21 cellular contexts compared by ENCODE assay signal in genomic region chr4:59994118-59994517, GRCh38.
DNase-seq lines count a peak whose midpoint lies in the region; ATAC-seq, FAIRE-seq and TF ChIP-seq lines count a peak whose summit lies in the region.
"Had no signal": no experiment of that assay in that cellular context is flagged by ENCODE, and none has a peak within 500 bp of the region (broad histone marks: within the 10 kb centered on the region; RNA-seq: fewer than 3 reads in every experiment).

No MANE protein-coding gene starts in this region.

- no peak overlapping the region for H2BK120ac ChIP-seq in H1 (replicated peaks; ENCODE audit: low read depth, low read length)

- no peaks in the 10 kb centered on the region for H3K23me2 ChIP-seq in H1 (ENCODE audit: low read depth, low read length)

- POLR2A ChIA-PET in H1 (lab: Charles Lee; ENCODE audit: partially characterized antibody): no interaction called here

- H3K4me3 Mint-ChIP-seq in neural crest cell: no peak overlapping the region
- H3K4me3 Mint-ChIP-seq in activated naive CD8-positive, alpha-beta T cell treated with anti-CD3 and anti-CD28 coated beads, Interleukin-2, amount 50 U/mL, for 24 hours: no peak overlapping the region

- no peaks in the 10 kb centered on the region for H4K20me1 ChIP-seq in OCI-LY1 (ENCODE audit: insufficient read depth, low read length)
- no peaks in the 10 kb centered on the region for H4K20me1 ChIP-seq in H1 (replicated peaks in 1 of 2; ENCODE audit: control insufficient read depth in 1 of 2, insufficient read depth in 2 of 2, low read length in 2 of 2)

- no peak overlapping the region for H2BK12ac ChIP-seq in H1 (ENCODE audit: low read depth, low read length)

- H3K27ac ChIP-seq in OCI-LY1 (ENCODE audit: low read depth, low read length, poor library complexity, severe bottlenecking) (no peak overlapping the region), H1 (ENCODE audit: low read depth, low read length) (no peak overlapping the region)
- H3K27ac ChIP-seq: esophagus muscularis mucosa, psoas muscle had no signal

- no peaks in the 10 kb centered on the region for H3K36me3 ChIP-seq in OCI-LY1 (ENCODE audit: insufficient read depth, low read length)
- no peaks in the 10 kb centered on the region; a peak in 2 of 8 replicates for H3K36me3 ChIP-seq in H1 (ENCODE audit: control insufficient read depth in 2 of 4, insufficient read depth in 4 of 4, low read length in 3 of 4)
- H3K36me3 ChIP-seq: esophagus muscularis mucosa had no signal

- no peaks in the 10 kb centered on the region for H3K27me3 ChIP-seq in OCI-LY1 (ENCODE audit: insufficient read depth, low read length)
- no peaks in the 10 kb centered on the region for H3K27me3 ChIP-seq in H1 (replicated peaks in 1 of 4; ENCODE audit: control insufficient read depth in 3 of 4, extremely low read depth in 1 of 4, insufficient read depth in 3 of 4, low read length in 3 of 4)
- H3K27me3 ChIP-seq: esophagus muscularis mucosa had no signal

- H2BK15ac ChIP-seq in H1 (ENCODE audit: low read length): no peak overlapping the region

- H3K27ac Mint-ChIP-seq in neural crest cell (ENCODE audit: unreplicated experiment): no peak overlapping the region
- H3K27ac Mint-ChIP-seq in activated naive CD8-positive, alpha-beta T cell treated with anti-CD3 and anti-CD28 coated beads, Interleukin-2, amount 50 U/mL, for 24 hours: no peak overlapping the region

- no peak overlapping the region for H2AK5ac ChIP-seq in H1 (ENCODE audit: low read depth, low read length)

- no peak for ATAC-seq in activated naive CD8-positive, alpha-beta T cell treated with anti-CD3 and anti-CD28 coated beads, Interleukin-2, amount 50 U/mL, for 24 hours
- ATAC-seq in HG03097 (IDR thresholded peaks at IDR 0.05; ENCODE audit: low FRiP score, unreplicated experiment) (no peak), HG02840 (IDR thresholded peaks at IDR 0.05; ENCODE audit: low FRiP score, unreplicated experiment) (no peak)
- ATAC-seq: psoas muscle, SK-N-SH treated with all-trans-retinoic acid at 6 μM for 48 hours had no signal

- no peak overlapping the region for H2BK20ac ChIP-seq in H1 (ENCODE audit: low read length)

- peaks cover 2% of the 10 kb centered on the region for H3K36me3 Mint-ChIP-seq in neural crest cell (ENCODE audit: low read depth)
- no peaks in the 10 kb centered on the region for H3K36me3 Mint-ChIP-seq in activated naive CD8-positive, alpha-beta T cell treated with anti-CD3 and anti-CD28 coated beads, Interleukin-2, amount 50 U/mL, for 24 hours (ENCODE audit: low read depth)

- no peaks in the 10 kb centered on the region for H3K4me1 Mint-ChIP-seq in neural crest cell
- no peaks in the 10 kb centered on the region for H3K4me1 Mint-ChIP-seq in activated naive CD8-positive, alpha-beta T cell treated with anti-CD3 and anti-CD28 coated beads, Interleukin-2, amount 50 U/mL, for 24 hours

- H3K4me1 ChIP-seq in OCI-LY1 (ENCODE audit: insufficient read depth, low read length, severe bottlenecking) (no peaks in the 10 kb centered on the region), H1 (replicated peaks in 1 of 4; ENCODE audit: control insufficient read depth in 3 of 4, insufficient read depth in 4 of 4, low read length in 3 of 4) (no peaks in the 10 kb centered on the region)
- H3K4me1 ChIP-seq: esophagus muscularis mucosa, psoas muscle had no signal

- whole genome bisulfite sequencing in H1 (ENCODE audit: extremely low coverage in 1 of 2, insufficient coverage in 1 of 2, insufficient read length in 1 of 2, insufficient replicate concordance in 2 of 2, low coverage in 1 of 2, low lambda C conversion rate in 2 of 2, missing lambda C conversion rate in 1 of 2), 2 experiments: 69% methylated on average over 1 of the region's 1 CpG; no CpG with 5 or more reads in 1 of the 2 experiments

- DNase-seq in DMS53 (lab: John Stamatoyannopoulos, UW) (peak; percentile 24), DMS53 treated with DMSO at 0.1 percent for 48 hours (lab: John Stamatoyannopoulos, UW; ENCODE audit: unreplicated experiment) (no peak), H1 (ENCODE audit: low read depth in 1 of 2, low spot score in 2 of 2) (peak in 1 of 2 experiments; percentile 3), neural crest cell (ENCODE audit: low read depth, low spot score) (no peak)
- no peak for DNase-seq in activated naive CD8-positive, alpha-beta T cell treated with anti-CD3 and anti-CD28 coated beads, Interleukin-2, amount 50 U/mL, for 24 hours
- DNase-seq: 8988T; activated CD4-positive, alpha-beta T cell treated with anti-CD3 and anti-CD28 coated beads for 4 hours; central memory CD4-positive, alpha-beta T cell; effector CD4-positive, alpha-beta T cell; GF-D8; glutamatergic neuron; NCI-H2081; NCI-H526; psoas muscle; T-helper 9 cell had no signal

- H2AFZ ChIP-seq in OCI-LY1 (ENCODE audit: low read length): no peak overlapping the region
- H2AFZ ChIP-seq in H1 (ENCODE audit: low read length): no peak overlapping the region

- no peak for FAIRE-seq in H1 (lab: Jason Lieb, UNC)
- FAIRE-seq: D721Med had no signal

- H3K9me3 ChIP-seq in OCI-LY1 (ENCODE audit: low read length) (peaks cover 3% of the 10 kb centered on the region; the same call in 1 of the 2 replicates), H1 (ENCODE audit: insufficient read depth in 2 of 2, low read depth in 1 of 2, low read length in 1 of 2) (peaks cover 7 to 12% of the 10 kb centered on the region in 2 experiments; a peak in 3 of 4 replicates)

- H3K9me2 ChIP-seq in OCI-LY1 (ENCODE audit: low read depth, low read length): no peaks in the 10 kb centered on the region

- no peak overlapping the region for H3K9ac ChIP-seq in OCI-LY1 (ENCODE audit: low read length)
- H3K9ac ChIP-seq in H1 (replicated peaks in 1 of 4; ENCODE audit: extremely low read depth in 1 of 4, low read depth in 3 of 4, low read length in 3 of 4): no peak overlapping the region

- H3K4me3 ChIP-seq in OCI-LY1 (ENCODE audit: low read depth, low read length, poor library complexity, severe bottlenecking): no peak overlapping the region
- no peak overlapping the region for H3K4me3 ChIP-seq in H1 (ENCODE audit: extremely low read depth in 1 of 4, insufficient read depth in 2 of 4, low read depth in 3 of 4, low read length in 4 of 4)
- H3K4me3 ChIP-seq: esophagus muscularis mucosa, psoas muscle had no signal

- CTCF ChIA-PET in H1 (lab: Charles Lee; ENCODE audit: partially characterized antibody): interaction anchor here (0.6 to 1.0 kb wide), 2 partner anchors 736 to 1614 kb away, joined by 3 read pairs; no protein-coding TSS in a partner anchor

- TF ChIP-seq POLR2A in H1 (IDR thresholded peaks at IDR 0.05; ENCODE audit: control extremely low read depth in 1 of 2, low read depth in 2 of 2, low read length in 2 of 2): no peak

- no peak overlapping the region for H2BK5ac ChIP-seq in H1 (ENCODE audit: low read depth, low read length)

- 0 out of 2 replicates have a peak, but pooled peaks have one; percentile 16 for TF ChIP-seq CTCF in OCI-LY1 (IDR thresholded peaks at IDR 0.05; ENCODE audit: low read length)
- TF ChIP-seq CTCF in H1 (IDR thresholded peaks at IDR 0.05; ENCODE audit: control extremely low read depth in 1 of 3, insufficient read depth in 1 of 3, low read depth in 1 of 3, low read length in 3 of 3): peak; percentile 49 to 67 (median 59)
- TF ChIP-seq CTCF in neural crest cell (conservative IDR thresholded peaks at IDR 0.05): peak; percentile 29

- H3K79me1 ChIP-seq in H1 (ENCODE audit: low read depth, low read length): no peaks in the 10 kb centered on the region

- peak; percentile 72 to 74 for TF ChIP-seq RAD21 in H1 (IDR thresholded peaks at IDR 0.05 in 1 of 2, conservative IDR thresholded peaks at IDR 0.05 in 1 of 2; ENCODE audit: low read depth in 2 of 2, low read length in 2 of 2)

- H3K4me2 ChIP-seq in OCI-LY1 (ENCODE audit: low read length) (no peak overlapping the region), H1 (ENCODE audit: insufficient read depth in 1 of 2, low read depth in 2 of 2, low read length in 2 of 2) (no peak overlapping the region)

- H3K79me2 ChIP-seq in OCI-LY1 (ENCODE audit: insufficient read depth, low read length) (no peaks in the 10 kb centered on the region), H1 (ENCODE audit: control insufficient read depth in 1 of 2, insufficient read depth in 2 of 2, low read length in 2 of 2) (no peaks in the 10 kb centered on the region)

- no peak overlapping the region for H4K5ac ChIP-seq in H1 (ENCODE audit: insufficient read length, low read depth, low read length)

- H4K91ac ChIP-seq in H1 (replicated peaks; ENCODE audit: insufficient read length, low read length): no peak overlapping the region

- no peak overlapping the region for H3K18ac ChIP-seq in H1 (ENCODE audit: extremely low read depth, low read length)

- no peak overlapping the region for H3K4ac ChIP-seq in H1 (replicated peaks; ENCODE audit: insufficient read length, low read depth, low read length)

- H3K27me3 Mint-ChIP-seq in neural crest cell (ENCODE audit: low read depth): no peaks in the 10 kb centered on the region
- no peaks in the 10 kb centered on the region for H3K27me3 Mint-ChIP-seq in activated naive CD8-positive, alpha-beta T cell treated with anti-CD3 and anti-CD28 coated beads, Interleukin-2, amount 50 U/mL, for 24 hours

- TF ChIP-seq EP300 in H1 (IDR thresholded peaks at IDR 0.05; ENCODE audit: borderline replicate concordance in 1 of 2, low read depth in 2 of 2, low read length in 2 of 2): no peak

- no peak overlapping the region for H4K8ac ChIP-seq in H1 (ENCODE audit: extremely low read depth, insufficient read depth, low read length)

- H3F3A ChIP-seq in OCI-LY1 (ENCODE audit: insufficient read depth, low read length): no peaks in the 10 kb centered on the region

- H3K23ac ChIP-seq in H1 (ENCODE audit: insufficient read length): no peak overlapping the region

- no peak overlapping the region for H3K14ac ChIP-seq in H1 (ENCODE audit: insufficient read length)

- H3K56ac ChIP-seq in H1 (replicated peaks; ENCODE audit: insufficient read length, low read depth, low read length): no peak overlapping the region

- peaks cover 10% of the 10 kb centered on the region for H3K9me3 Mint-ChIP-seq in neural crest cell
- H3K9me3 Mint-ChIP-seq in activated naive CD8-positive, alpha-beta T cell treated with anti-CD3 and anti-CD28 coated beads, Interleukin-2, amount 50 U/mL, for 24 hours: peaks cover 29% of the 10 kb centered on the region

TF ChIP-seq in H1, 55 proteins besides CTCF, POLR2A, EP300 and RAD21 (continues in another document):
- TF ChIP-seq RNF2 (IDR thresholded peaks at IDR 0.05; ENCODE audit: borderline replicate concordance, low read depth, low read length, missing control alignments, poor library complexity, severe bottlenecking) (no peak), RBBP5 (IDR thresholded peaks at IDR 0.05; ENCODE audit: borderline replicate concordance, low read depth, low read length) (no peak), KDM5A (IDR thresholded peaks at IDR 0.05; ENCODE audit: low read length) (no peak), TAF1 (IDR thresholded peaks at IDR 0.05; ENCODE audit: low read depth, low read length) (no peak), SAP30 (IDR thresholded peaks at IDR 0.05; ENCODE audit: insufficient read depth, insufficient replicate concordance, low read length) (no peak), BACH1 (IDR thresholded peaks at IDR 0.05; ENCODE audit: low read length) (no peak), BRCA1 (IDR thresholded peaks at IDR 0.05; ENCODE audit: low read depth, low read length) (no peak)
